In the genomic region with DNA sequence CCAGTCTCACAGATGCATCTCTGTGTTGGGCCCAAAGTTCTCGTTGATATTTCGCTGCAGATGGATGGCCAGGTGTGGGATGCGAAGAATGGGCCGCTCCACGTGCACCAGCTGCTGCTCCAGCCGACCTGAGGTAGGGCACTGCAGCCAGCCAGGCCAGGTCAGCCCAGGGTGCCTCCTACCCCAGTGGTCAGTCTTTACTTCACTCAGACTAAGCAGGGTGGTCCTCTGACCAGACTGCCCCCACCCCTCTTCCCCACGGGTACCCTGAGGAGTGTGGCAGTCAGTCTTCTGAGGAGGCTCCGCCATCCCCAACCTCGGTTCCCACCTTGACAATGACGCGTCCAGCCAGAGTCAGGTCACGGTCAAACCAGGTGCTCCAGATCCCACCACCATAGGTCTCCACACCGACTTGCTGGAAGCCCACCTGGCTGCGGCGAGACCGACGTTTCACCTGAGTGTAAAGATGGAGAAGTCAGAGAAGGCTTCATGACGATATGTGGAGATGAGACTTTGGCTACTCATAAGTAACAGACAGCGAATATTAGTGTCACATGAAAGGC, we compare ENCODE assay signal across 15 cellular contexts. TPM values are rescaled to one million over a fixed set of nuclear protein-coding genes. Genes with fewer than 3 reads are reported as not detected.
A peak's percentile ranks its signal among the peaks of the same experiment; 100 is the strongest.
DNase-seq lines count a peak whose midpoint lies in the region; ATAC-seq and TF ChIP-seq lines count a peak whose summit lies in the region.
"Had no signal": no experiment of that assay in that cellular context is flagged by ENCODE, and none has a peak within 500 bp of the region (broad histone marks: within the 10 kb centered on the region; RNA-seq: fewer than 3 reads in every experiment).

No MANE protein-coding gene starts in this region.

- no peak for ATAC-seq in central memory CD8-positive, alpha-beta T cell (replicated peaks; ENCODE audit: extremely low read depth, poor library complexity, severe bottlenecking)
- ATAC-seq: activated CD4-positive, CD25-positive, alpha-beta regulatory T cell treated with anti-CD3 and anti-CD28 coated beads, Interleukin-2, amount 50 U/mL, for 24 hours had no signal

- H3K36me3 Mint-ChIP-seq in T-helper 2 cell treated with Interferon-gamma antibody and Interleukin-4, amounts not matched to agents 5 μg/mL and 100 μg/mL, for 36 hours (ENCODE audit: low read depth) = peaks cover 25% of the 10 kb centered on the region
- peaks cover 34% of the 10 kb centered on the region for H3K36me3 Mint-ChIP-seq in central memory CD8-positive, alpha-beta T cell (ENCODE audit: insufficient read depth)
- peaks cover 6% of the 10 kb centered on the region for H3K36me3 Mint-ChIP-seq in neural crest cell (ENCODE audit: low read depth)
- H3K36me3 Mint-ChIP-seq in endothelial cell (ENCODE audit: low read depth, unreplicated experiment) = peaks cover 29% of the 10 kb centered on the region

- 0 out of 2 replicates have a peak, but pooled peaks cover 4% of the 10 kb centered on the region for H3K36me3 ChIP-seq in Karpas-422 (ENCODE audit: insufficient read depth, low read length)

- H3K9ac ChIP-seq in Karpas-422 (ENCODE audit: low read length) = no peak overlapping the region

- peaks cover 15% of the 10 kb centered on the region for H3K4me1 ChIP-seq in Karpas-422 (ENCODE audit: low read length)

- H3K4me3 Mint-ChIP-seq in T-helper 2 cell treated with Interferon-gamma antibody and Interleukin-4, amounts not matched to agents 5 μg/mL and 100 μg/mL, for 36 hours = peak overlapping the region; percentile 38
- peak overlapping the region; percentile 95 for H3K4me3 Mint-ChIP-seq in central memory CD8-positive, alpha-beta T cell
- H3K4me3 Mint-ChIP-seq in neural crest cell = peak overlapping the region; percentile 95
- no peak overlapping the region for H3K4me3 Mint-ChIP-seq in endothelial cell (ENCODE audit: unreplicated experiment)

- TF ChIP-seq CTCF in neural crest cell (conservative IDR thresholded peaks at IDR 0.05) (no peak), endothelial cell (IDR thresholded peaks at IDR 0.05; ENCODE audit: unreplicated experiment) (no peak)

- H3K27ac Mint-ChIP-seq in T-helper 2 cell treated with Interferon-gamma antibody and Interleukin-4, amounts not matched to agents 5 μg/mL and 100 μg/mL, for 36 hours = no peak overlapping the region
- no peak overlapping the region for H3K27ac Mint-ChIP-seq in central memory CD8-positive, alpha-beta T cell (ENCODE audit: low read depth)
- H3K27ac Mint-ChIP-seq in neural crest cell (ENCODE audit: unreplicated experiment) (no peak overlapping the region), endothelial cell (ENCODE audit: unreplicated experiment) (no peak overlapping the region)

- peaks cover 9% of the 10 kb centered on the region for H3K4me1 Mint-ChIP-seq in T-helper 2 cell treated with Interferon-gamma antibody and Interleukin-4, amounts not matched to agents 5 μg/mL and 100 μg/mL, for 36 hours (ENCODE audit: low read depth)
- peaks cover 28% of the 10 kb centered on the region for H3K4me1 Mint-ChIP-seq in central memory CD8-positive, alpha-beta T cell
- H3K4me1 Mint-ChIP-seq in neural crest cell = peaks cover 14% of the 10 kb centered on the region
- peaks cover 17% of the 10 kb centered on the region for H3K4me1 Mint-ChIP-seq in endothelial cell (ENCODE audit: unreplicated experiment)

- no peaks in the 10 kb centered on the region for H3K9me3 Mint-ChIP-seq in T-helper 2 cell treated with Interferon-gamma antibody and Interleukin-4, amounts not matched to agents 5 μg/mL and 100 μg/mL, for 36 hours
- no peaks in the 10 kb centered on the region for H3K9me3 Mint-ChIP-seq in central memory CD8-positive, alpha-beta T cell
- H3K9me3 Mint-ChIP-seq in neural crest cell (no peaks in the 10 kb centered on the region), endothelial cell (ENCODE audit: unreplicated experiment) (no peaks in the 10 kb centered on the region)

- no peak overlapping the region for H3K27ac ChIP-seq in Karpas-422 (ENCODE audit: low read length)

- peaks cover 8% of the 10 kb centered on the region for H3K79me2 ChIP-seq in Karpas-422 (ENCODE audit: low read length)

- H3K27me3 ChIP-seq in Karpas-422 (ENCODE audit: low read length) = no peaks in the 10 kb centered on the region

- H4K20me1 ChIP-seq in Karpas-422 (ENCODE audit: insufficient read depth, low read depth, low read length) = no peaks in the 10 kb centered on the region

- DNase-seq in T-helper 2 cell treated with Interferon-gamma antibody and Interleukin-4, amounts not matched to agents 5 μg/mL and 100 μg/mL, for 36 hours (ENCODE audit: low spot score) = no peak
- no peak for DNase-seq in T-helper 2 cell
- peak; percentile 35 for DNase-seq in Karpas-422
- no peak for DNase-seq in central memory CD8-positive, alpha-beta T cell (ENCODE audit: low spot score in 2 of 2)
- no peak for DNase-seq in neural crest cell (ENCODE audit: low read depth, low spot score)
- no peak for DNase-seq in NCI-H2171 (lab: John Stamatoyannopoulos, UW)
- DNase-seq in endothelial cell (ENCODE audit: low spot score) = no peak
- no peak for DNase-seq in anterior cingulate cortex (lab: John Stamatoyannopoulos, UW)
- DNase-seq: head of caudate nucleus, NCI-H526 treated with DMSO at 0.1 percent for 48 hours, retina had no signal

- H3K4me3 ChIP-seq in Karpas-422 (ENCODE audit: low read length) = no peak overlapping the region

- peak overlapping the region; percentile 85 for H3K4me2 ChIP-seq in Karpas-422 (ENCODE audit: low read depth, low read length, poor library complexity, severe bottlenecking)

- H3K9me3 ChIP-seq in Karpas-422 (ENCODE audit: low read length) = no peaks in the 10 kb centered on the region
- H3K9me3 ChIP-seq: A549, thoracic aorta had no signal

- peaks cover 2% of the 10 kb centered on the region for H3K27me3 Mint-ChIP-seq in T-helper 2 cell treated with Interferon-gamma antibody and Interleukin-4, amounts not matched to agents 5 μg/mL and 100 μg/mL, for 36 hours (ENCODE audit: low read depth)
- H3K27me3 Mint-ChIP-seq in central memory CD8-positive, alpha-beta T cell = no peaks in the 10 kb centered on the region
- H3K27me3 Mint-ChIP-seq in neural crest cell (ENCODE audit: low read depth) (no peaks in the 10 kb centered on the region), endothelial cell (ENCODE audit: unreplicated experiment) (peaks cover 10% of the 10 kb centered on the region)

- H3K9me2 ChIP-seq in Karpas-422 (replicated peaks; ENCODE audit: insufficient read depth, low read length) = no peaks in the 10 kb centered on the region

- H2AFZ ChIP-seq in Karpas-422 (ENCODE audit: low read length) = no peak overlapping the region

RNA-seq across cellular contexts. Expression of gene DNPEP, which starts 1.7 kb away (rescaled TPM):
- total RNA-seq in Karpas-422 (2014; rRNA removed; shearing (Covaris generic); ENCODE audit: low replicate concordance) = 74.6 and 77.9 TPM in 2 replicates
- total RNA-seq in neural crest cell (36.9 and 39.5 TPM in 2 replicates), endothelial cell (ENCODE audit: unreplicated experiment) (49.6 TPM)

RNA-seq across cellular contexts. Expression of gene DES, which starts 32.1 kb away (rescaled TPM):
- total RNA-seq in Karpas-422 (2014; rRNA removed; shearing (Covaris generic); ENCODE audit: low replicate concordance) = not detected in 2 replicates
- total RNA-seq in neural crest cell (0.28 TPM in 1 of 2 replicates, not detected in the other), endothelial cell (ENCODE audit: unreplicated experiment) (0.10 TPM)

RNA-seq across cellular contexts. Expression of gene SPEG, which starts 48.6 kb away (rescaled TPM):
- total RNA-seq in Karpas-422 (2014; rRNA removed; shearing (Covaris generic); ENCODE audit: low replicate concordance) = not detected in 2 replicates
- total RNA-seq in neural crest cell = 13.4 and 17.5 TPM in 2 replicates
- total RNA-seq in endothelial cell (ENCODE audit: unreplicated experiment) = 6.1 TPM

RNA-seq across cellular contexts. Expression of gene RESP18, which starts 53.5 kb away (rescaled TPM):
- total RNA-seq in Karpas-422 (2014; rRNA removed; shearing (Covaris generic); ENCODE audit: low replicate concordance) = not detected in 2 replicates
- total RNA-seq in neural crest cell (not detected in 2 replicates), endothelial cell (ENCODE audit: unreplicated experiment) (not detected)
- total RNA-seq: lower leg skin, thoracic aorta had no signal
